Comparison of ENCODE assay signal across 26 cellular contexts in genomic region chr1:103997631-103998030, GRCh38.
"Had no signal": no experiment of that assay in that cellular context is flagged by ENCODE, and none has a peak within 500 bp of the region (broad histone marks: within the 10 kb centered on the region; RNA-seq: fewer than 3 reads in every experiment).

No MANE protein-coding gene starts in this region.

- DNase-seq: islet precursor cell; left ventricle myocardium inferior; mesendoderm; naive B cell; natural killer cell; nephron progenitor cell; occipital lobe; stimulated activated CD4-positive, alpha-beta T cell treated with anti-CD3 and anti-CD28 coated beads, Interleukin-12 subunit alpha, Interleukin-12 subunit beta, amount 100 ng/mL, for 4 hours; stimulated activated CD4-positive, alpha-beta T cell treated with anti-CD3 and anti-CD28 coated beads, Interleukin-15, amount 100 ng/mL, for 24 hours; stimulated activated CD4-positive, alpha-beta T cell treated with anti-CD3 and anti-CD28 coated beads, Interleukin-2, amount 100 ng/mL, for 24 hours; stimulated activated CD4-positive, alpha-beta T cell treated with anti-CD3 and anti-CD28 coated beads, Interleukin-4, amount 100 ng/mL, for 1 hour; stimulated activated naive B cell treated with anti-CD40 and anti-IgM and Interleukin-4, amounts not matched to agents 10 μg/mL and 1 μg/mL and 100 μg/mL, for 72 hours; stimulated activated naive CD8-positive, alpha-beta T cell treated with anti-CD3 and anti-CD28 coated beads, Interleukin-15, Interleukin-2, amounts not matched to agents 100 U/mL and 50 U/mL, for 24 hours; stomach; testis; thyroid gland; trophoblast cell; upper lobe of right lung had no signal

- H3K9me3 ChIP-seq: left ventricle myocardium inferior, neutrophil, right atrium auricular region, stomach, testis, thyroid gland, upper lobe of right lung had no signal

- H3K36me3 ChIP-seq: left ventricle myocardium inferior, neural progenitor cell, neutrophil, right atrium auricular region, stomach, thyroid gland, upper lobe of right lung had no signal

- H3K27ac ChIP-seq: hepatocyte, left ventricle myocardium inferior, neural progenitor cell, neutrophil, parathyroid adenoma, right atrium auricular region, skin epidermis, stomach, testis, thyroid gland, upper lobe of right lung had no signal

- FAIRE-seq: urothelium cell line had no signal

- H3K4me1 ChIP-seq: left ventricle myocardium inferior, neural progenitor cell, parathyroid adenoma, right atrium auricular region, stomach, testis, thyroid gland, upper lobe of right lung had no signal

- H3K4me3 ChIP-seq: hepatocyte, left ventricle myocardium inferior, lung, neural progenitor cell, right atrium auricular region, skin epidermis, stomach, testis, thyroid gland, upper lobe of right lung had no signal

- H3K27me3 ChIP-seq: hepatocyte, neural progenitor cell, neutrophil, right atrium auricular region, stomach, testis, thyroid gland, upper lobe of right lung had no signal
